14 cellular contexts compared by ENCODE assay signal in the genomic region with DNA sequence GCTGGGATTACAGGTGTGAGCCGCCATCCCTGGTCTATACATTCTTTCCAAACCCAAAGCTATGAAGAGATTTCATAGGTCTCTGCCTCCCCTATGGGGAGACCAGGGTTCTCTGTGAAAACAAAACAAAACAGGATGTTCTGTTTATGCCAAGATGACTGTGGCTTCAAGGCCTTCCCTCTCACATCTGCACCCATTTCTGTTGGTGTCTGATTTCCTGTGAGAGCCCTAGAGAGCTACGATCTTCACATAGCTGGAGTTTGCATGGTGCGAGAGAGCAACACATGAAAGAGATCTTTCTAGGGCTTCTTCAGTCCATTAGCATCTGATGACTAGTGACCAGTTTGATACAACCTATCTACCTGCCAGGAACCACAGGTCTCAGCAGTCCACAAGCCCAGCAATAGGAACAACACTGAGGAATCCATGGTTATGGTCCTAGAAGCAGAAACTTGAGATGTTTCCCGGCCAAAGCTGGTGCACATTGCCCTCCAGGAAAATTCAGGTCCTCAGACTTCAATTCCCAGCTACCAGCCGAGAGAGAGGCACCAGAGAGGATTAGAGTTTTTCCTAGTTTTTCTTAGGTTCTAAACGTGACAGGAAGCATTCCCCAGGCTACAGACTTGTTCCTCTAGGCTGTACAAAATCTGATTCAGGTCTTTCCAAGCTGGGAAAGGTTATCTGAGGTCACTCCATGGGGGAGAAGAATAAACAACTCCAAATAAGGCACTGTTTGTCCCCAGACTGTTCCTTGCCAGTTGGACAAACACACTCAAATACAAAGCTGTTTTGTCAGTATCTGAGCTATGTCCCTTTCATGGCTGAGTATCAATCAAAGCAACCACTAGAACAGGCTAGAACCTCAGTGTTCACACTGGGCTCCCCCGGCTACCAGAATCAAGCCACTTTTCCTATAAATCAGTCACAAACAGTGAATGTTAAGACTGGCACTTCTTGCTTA.
A peak's percentile ranks its signal among the peaks of the same experiment; 100 is the strongest.
DNase-seq lines count a peak whose midpoint lies in the region; TF ChIP-seq lines count a peak whose summit lies in the region.
"Had no signal": no experiment of that assay in that cellular context is flagged by ENCODE, and none has a peak within 500 bp of the region (broad histone marks: within the 10 kb centered on the region; RNA-seq: fewer than 3 reads in every experiment).

No MANE protein-coding gene starts in this region.

- no peaks in the 10 kb centered on the region for H3K36me3 ChIP-seq in WERI-Rb-1

- peak overlapping the region; percentile 84 for H3K27ac Mint-ChIP-seq in progenitor cell of endocrine pancreas
- no peak overlapping the region for H3K27ac Mint-ChIP-seq in T-helper 2 cell treated with Interferon-gamma antibody and Interleukin-4, amounts not matched to agents 5 μg/mL and 100 μg/mL, for 36 hours
- H3K27ac Mint-ChIP-seq: activated T-cell treated with anti-CD3 and anti-CD28 coated beads, Interleukin-2, amount 50 U/mL, for 24 hours; T-helper 1 cell treated with Interleukin-12 subunit alpha and Interleukin-12 subunit beta and Interleukin-4 antibody, amounts not matched to agents 30 μg/mL and 1 μg/mL, for 36 hours had no signal

- H3K27me3 ChIP-seq in WERI-Rb-1 (ENCODE audit: insufficient read depth, low read depth, severe bottlenecking), result no peaks in the 10 kb centered on the region

- no peak overlapping the region for H3K4me3 Mint-ChIP-seq in progenitor cell of endocrine pancreas (ENCODE audit: low read depth)
- no peak overlapping the region for H3K4me3 Mint-ChIP-seq in T-helper 2 cell treated with Interferon-gamma antibody and Interleukin-4, amounts not matched to agents 5 μg/mL and 100 μg/mL, for 36 hours
- H3K4me3 Mint-ChIP-seq: activated T-cell treated with anti-CD3 and anti-CD28 coated beads, Interleukin-2, amount 50 U/mL, for 24 hours; T-helper 1 cell treated with Interleukin-12 subunit alpha and Interleukin-12 subunit beta and Interleukin-4 antibody, amounts not matched to agents 30 μg/mL and 1 μg/mL, for 36 hours had no signal

- H3K9me3 ChIP-seq in WERI-Rb-1 (ENCODE audit: severe bottlenecking), result no peaks in the 10 kb centered on the region

- peaks cover 57% of the 10 kb centered on the region for H3K27me3 Mint-ChIP-seq in progenitor cell of endocrine pancreas
- no peaks in the 10 kb centered on the region for H3K27me3 Mint-ChIP-seq in T-helper 2 cell treated with Interferon-gamma antibody and Interleukin-4, amounts not matched to agents 5 μg/mL and 100 μg/mL, for 36 hours (ENCODE audit: low read depth)
- H3K27me3 Mint-ChIP-seq: activated T-cell treated with anti-CD3 and anti-CD28 coated beads, Interleukin-2, amount 50 U/mL, for 24 hours had no signal

- no peak overlapping the region for H3K27ac ChIP-seq in WERI-Rb-1

- H3K4me1 Mint-ChIP-seq in progenitor cell of endocrine pancreas (ENCODE audit: low read depth), result peaks cover 12% of the 10 kb centered on the region
- no peaks in the 10 kb centered on the region for H3K4me1 Mint-ChIP-seq in T-helper 2 cell treated with Interferon-gamma antibody and Interleukin-4, amounts not matched to agents 5 μg/mL and 100 μg/mL, for 36 hours (ENCODE audit: low read depth)

- H3K4me3 ChIP-seq in WERI-Rb-1 (ENCODE audit: low read depth, low read length), result no peak overlapping the region
- H3K4me3 ChIP-seq: smooth muscle cell had no signal

- DNase-seq in COLO829 (ENCODE audit: low spot score), result peak; percentile 37
- peak; percentile 85 for DNase-seq in NCI-H774 (lab: John Stamatoyannopoulos, UW)
- DNase-seq in hippocampal formation (lab: John Stamatoyannopoulos, UW), result peak; percentile 68 to 97
- DNase-seq in progenitor cell of endocrine pancreas (ENCODE audit: low spot score, unreplicated experiment), result no peak
- no peak for DNase-seq in WERI-Rb-1
- no peak for DNase-seq in stimulated activated naive CD4-positive, alpha-beta T cell treated with Interleukin-2 at 50 U/mL for 16 hours (lab: John Stamatoyannopoulos, UW)
- no peak for DNase-seq in DMS114 treated with DMSO at 0.1 percent for 48 hours (lab: John Stamatoyannopoulos, UW; ENCODE audit: unreplicated experiment)
- DNase-seq in T-helper 2 cell treated with Interferon-gamma antibody and Interleukin-4, amounts not matched to agents 5 μg/mL and 100 μg/mL, for 36 hours (ENCODE audit: low spot score), result no peak
- DNase-seq: activated CD4-positive, alpha-beta T cell treated with anti-CD3 and anti-CD28 coated beads for 48 hours; activated T-cell treated with anti-CD3 and anti-CD28 coated beads, Interleukin-2, amount 50 U/mL, for 24 hours; mammary epithelial cell; NCI-H510A treated with DMSO at 0.1 percent for 48 hours had no signal

- no peak for TF ChIP-seq CTCF in progenitor cell of endocrine pancreas (IDR thresholded peaks at IDR 0.05; ENCODE audit: unreplicated experiment)
- no peak for TF ChIP-seq CTCF in WERI-Rb-1 (IDR thresholded peaks at IDR 0.05; ENCODE audit: low read depth, low read length)

- peaks cover 2% of the 10 kb centered on the region for H3K36me3 Mint-ChIP-seq in progenitor cell of endocrine pancreas (ENCODE audit: insufficient read depth)
- no peaks in the 10 kb centered on the region for H3K36me3 Mint-ChIP-seq in T-helper 2 cell treated with Interferon-gamma antibody and Interleukin-4, amounts not matched to agents 5 μg/mL and 100 μg/mL, for 36 hours (ENCODE audit: low read depth)

- H3K9me3 Mint-ChIP-seq in progenitor cell of endocrine pancreas (ENCODE audit: low read depth), result no peaks in the 10 kb centered on the region
- peaks cover 29% of the 10 kb centered on the region for H3K9me3 Mint-ChIP-seq in T-helper 2 cell treated with Interferon-gamma antibody and Interleukin-4, amounts not matched to agents 5 μg/mL and 100 μg/mL, for 36 hours

Comparison
In these comparisons a context has a peak if more than half of its experiments do, and no peak if none do; other contexts are left out.
1. DNase-seq: peak in COLO829 (single experiment), NCI-H774 (single experiment) and hippocampal formation (2 of 2); none in progenitor cell of endocrine pancreas (single experiment), WERI-Rb-1 (single experiment), stimulated activated naive CD4-positive, alpha-beta T cell treated with Interleukin-2 at 50 U/mL for 16 hours (single experiment), DMS114 treated with DMSO at 0.1 percent for 48 hours (single experiment) and T-helper 2 cell treated with Interferon-gamma antibody and Interleukin-4, amounts not matched to agents 5 μg/mL and 100 μg/mL, for 36 hours (single experiment).